8 cellular contexts compared by ENCODE assay signal in the genomic region with DNA sequence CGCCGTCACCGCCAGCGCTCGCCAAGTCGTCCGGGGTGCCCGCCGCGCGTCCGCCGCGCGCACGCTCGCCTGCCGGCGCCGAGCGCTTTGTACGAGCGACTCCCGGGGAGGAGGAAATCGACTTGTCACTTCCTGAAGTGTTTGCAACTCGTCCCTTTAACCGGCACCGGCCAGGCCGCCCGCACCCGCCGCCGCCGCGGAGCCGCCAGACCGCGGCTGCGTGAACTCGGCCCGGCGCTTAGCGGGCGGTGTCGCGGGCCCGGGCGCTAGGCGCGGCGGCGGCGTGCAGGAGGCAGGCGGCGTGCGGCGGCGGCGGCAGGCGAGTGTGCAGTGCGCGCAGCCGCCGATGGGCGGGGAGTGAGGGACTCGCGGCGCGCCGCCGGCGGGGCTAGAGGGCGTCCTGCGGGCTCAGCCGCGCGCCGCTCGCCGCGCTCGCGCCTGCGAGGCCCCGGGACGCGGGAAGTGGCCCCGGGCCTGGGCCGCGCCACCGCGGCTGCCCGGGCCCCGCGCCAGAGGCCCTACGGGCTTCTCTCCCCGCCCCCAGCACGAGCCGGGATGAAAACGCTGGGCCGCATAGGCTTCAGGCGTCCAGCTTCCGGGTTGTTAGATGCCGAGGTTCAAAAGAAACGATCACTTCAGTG. TPM values are rescaled to one million over a fixed set of nuclear protein-coding genes. Genes with fewer than 3 reads are reported as not detected.
A peak's percentile ranks its signal among the peaks of the same experiment; 100 is the strongest.
DNase-seq lines count a peak whose midpoint lies in the region; ATAC-seq, FAIRE-seq and TF ChIP-seq lines count a peak whose summit lies in the region.

A gene with protein sequence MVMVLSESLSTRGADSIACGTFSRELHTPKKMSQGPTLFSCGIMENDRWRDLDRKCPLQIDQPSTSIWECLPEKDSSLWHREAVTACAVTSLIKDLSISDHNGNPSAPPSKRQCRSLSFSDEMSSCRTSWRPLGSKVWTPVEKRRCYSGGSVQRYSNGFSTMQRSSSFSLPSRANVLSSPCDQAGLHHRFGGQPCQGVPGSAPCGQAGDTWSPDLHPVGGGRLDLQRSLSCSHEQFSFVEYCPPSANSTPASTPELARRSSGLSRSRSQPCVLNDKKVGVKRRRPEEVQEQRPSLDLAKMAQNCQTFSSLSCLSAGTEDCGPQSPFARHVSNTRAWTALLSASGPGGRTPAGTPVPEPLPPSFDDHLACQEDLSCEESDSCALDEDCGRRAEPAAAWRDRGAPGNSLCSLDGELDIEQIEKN (minus strand): TSS at position 332 of the 641 bp plus-strand sequence. CDS start 37,665 bp downstream, outside the sequence.

- H3K27me3 ChIP-seq in mucosa of rectum (ENCODE audit: control insufficient read depth in 2 of 2, insufficient read depth in 2 of 2, low read length in 2 of 2), result no peaks in the 10 kb centered on the region

- H3K9ac ChIP-seq in mucosa of rectum (ENCODE audit: low read depth in 1 of 2, low read length in 2 of 2), result peak within 1 kb of the TSS; percentile 66 to 80

- POLR2A ChIA-PET in OCI-LY7 (lab: Charles Lee), result interaction anchor here (0.6 to 2.2 kb wide), 3 partner anchors 122 to 209 kb away, joined by 3 to 6 read pairs (median 4); no protein-coding TSS in a partner anchor

- H3K4me1 ChIP-seq in OCI-LY7 (ENCODE audit: insufficient read depth, low read length, poor library complexity, severe bottlenecking), result peaks cover 46% of the 10 kb centered on the region
- H3K4me1 ChIP-seq in mucosa of rectum (ENCODE audit: control insufficient read depth in 2 of 2, insufficient read depth in 2 of 2, low read length in 2 of 2), result peaks cover 57 to 65% of the 10 kb centered on the region in 2 donors

- H3K4me3 ChIP-seq in OCI-LY7 (ENCODE audit: low read depth, low read length, poor library complexity, severe bottlenecking) (peak within 1 kb of the TSS; percentile 95), mucosa of rectum (ENCODE audit: low read length in 2 of 2) (peak within 1 kb of the TSS; percentile 73 to 81)

- H3K4me2 ChIP-seq in OCI-LY7 (ENCODE audit: low read length), result peak within 1 kb of the TSS; percentile 90

- DNase-seq in CD1c-positive myeloid dendritic cell (ENCODE audit: extremely low spot score), result peak; percentile 91
- DNase-seq in GM19239 (ENCODE audit: insufficient read length, low spot score), result peak; percentile 72
- peak; percentile 89 for DNase-seq in OCI-LY7 (ENCODE audit: low spot score)
- DNase-seq in activated T-cell treated with anti-CD3 and anti-CD28 coated beads, Interleukin-2, amount 50 U/mL, for 1 hour, result peak; percentile 85
- peak; percentile 90 to 94 for DNase-seq in erythroblast (lab: John Stamatoyannopoulos, UW)
- DNase-seq in stimulated activated CD8-positive, alpha-beta memory T cell treated with anti-CD3 and anti-CD28 coated beads, Interleukin-4, amount 100 ng/mL, for 48 hours, result peak; percentile 82

- H3K79me2 ChIP-seq in OCI-LY7 (ENCODE audit: insufficient read depth, low read depth, low read length), result peaks cover 50% of the 10 kb centered on the region

- CTCF ChIA-PET in OCI-LY7 (lab: Charles Lee; ENCODE audit: unreplicated experiment), result interaction anchor here (5.1 kb wide), 1 partner anchor 209 kb away, joined by 22 read pairs; no protein-coding TSS in a partner anchor

- peak; percentile 77 for ATAC-seq in HG03432 (IDR thresholded peaks at IDR 0.05; ENCODE audit: unreplicated experiment)

- peak within 1 kb of the TSS; percentile 51; the same call in 1 of the 2 replicates for H2AFZ ChIP-seq in OCI-LY7 (ENCODE audit: low read length)

- H3K9me3 ChIP-seq in OCI-LY7 (ENCODE audit: low read length), result no peaks in the 10 kb centered on the region
- H3K9me3 ChIP-seq in mucosa of rectum (ENCODE audit: control insufficient read depth in 2 of 2, low read length in 2 of 2), result no peaks in the 10 kb centered on the region

- no peaks in the 10 kb centered on the region for H3K9me2 ChIP-seq in OCI-LY7 (ENCODE audit: insufficient read depth, low read length)

- H3K36me3 ChIP-seq in OCI-LY7 (ENCODE audit: insufficient read depth, low read length) (peaks cover 15% of the 10 kb centered on the region; the same call in 1 of the 2 replicates), mucosa of rectum (ENCODE audit: control insufficient read depth in 2 of 2, insufficient read depth in 2 of 2, low read length in 2 of 2) (peaks cover 0 to 3% of the 10 kb centered on the region in 2 donors)

- TF ChIP-seq CTCF in OCI-LY7 (conservative IDR thresholded peaks at IDR 0.05; ENCODE audit: low read length), result no peak

- FAIRE-seq in GM19239 (lab: Jason Lieb, UNC), result no peak

- no peaks in the 10 kb centered on the region; the same call in 1 of the 2 replicates for H4K20me1 ChIP-seq in OCI-LY7 (ENCODE audit: insufficient read depth, low read length)

- H3K27ac ChIP-seq in OCI-LY7 (ENCODE audit: low read depth, low read length, poor library complexity, severe bottlenecking) (peak within 1 kb of the TSS; percentile 92), mucosa of rectum (ENCODE audit: low read depth in 2 of 2, low read length in 2 of 2) (peak within 1 kb of the TSS; percentile 80 to 88)

- BruUV-seq in OCI-LY7 (replicated peaks; lab: Mats Ljungman, UMichigan), result no TSS peak

- TF ChIP-seq POLR2A in erythroblast (IDR thresholded peaks at IDR 0.05; ENCODE audit: low read length), result no peak

- intact Hi-C loops in OCI-LY7 (cut with micrococcal nuclease; ENCODE audit: unreplicated experiment), result loop anchor here (1.0 to 5.0 kb wide), 4 partner anchors 97 to 282 kb away; a partner anchor contains a TSS

RNA-seq across cellular contexts. Expression of the gene that starts here (rescaled TPM):
- 37.6 and 56.6 TPM in 2 replicates for total RNA-seq in OCI-LY7 (2014; rRNA removed; shearing (Covaris generic))
- 50.5 and 58.5 TPM in 2 replicates for total RNA-seq in OCI-LY7 (2022)

Comparison
In these comparisons a context has a peak if more than half of its experiments do, and no peak if none do; other contexts are left out.
1. Peak in every context shown above with its lines: DNase-seq, ATAC-seq, H3K4me3 ChIP-seq and H3K27ac ChIP-seq.